13 cellular contexts compared by ENCODE assay signal in genomic region chr1:9164537-9164910, GRCh38. TPM values are rescaled to one million over a fixed set of nuclear protein-coding genes. Genes with fewer than 3 reads are reported as not detected.
DNase-seq lines count a peak whose midpoint lies in the region; ATAC-seq, FAIRE-seq and TF ChIP-seq lines count a peak whose summit lies in the region.
"Had no signal": no experiment of that assay in that cellular context is flagged by ENCODE, and none has a peak within 500 bp of the region (broad histone marks: within the 10 kb centered on the region; RNA-seq: fewer than 3 reads in every experiment).

No MANE protein-coding gene starts in this region.

- WGBS in K562 (ENCODE audit: insufficient coverage, low coverage, missing lambda C conversion rate): 5% methylated on average over 4 of the region's 4 CpGs
- 64% methylated on average over 4 of the region's 4 CpGs for WGBS in mesenchymal stem cell
- 45 to 52% methylated on average over 4 of the region's 4 CpGs for WGBS in upper lobe of left lung, 2 donors

- no peaks in the 10 kb centered on the region for H4K20me1 ChIP-seq in MM.1S (ENCODE audit: insufficient read depth, low read length)
- peaks cover 14% of the 10 kb centered on the region for H4K20me1 ChIP-seq in K562 (replicated peaks; ENCODE audit: control insufficient read depth, insufficient read depth, low read length)

- TF ChIP-seq EP300 in K562 (IDR thresholded peaks at IDR 0.05; ENCODE audit: low read length): no peak
- no peak for TF ChIP-seq EP300 in upper lobe of left lung (IDR thresholded peaks at IDR 0.05)

- H3K79me1 ChIP-seq in mesenchymal stem cell (replicated peaks; ENCODE audit: low read length, poor library complexity, severe bottlenecking): peaks cover 3% of the 10 kb centered on the region

- H2AK5ac ChIP-seq in mesenchymal stem cell (ENCODE audit: low read length, severe bottlenecking): peak overlapping the region; percentile 47

- H3K9me3 Mint-ChIP-seq in T-cell: no peaks in the 10 kb centered on the region
- H3K9me3 Mint-ChIP-seq: activated T-cell treated with anti-CD3 and anti-CD28 coated beads, Interleukin-2, amount 50 U/mL, for 72 hours; H9; naive thymus-derived CD8-positive, alpha-beta T cell had no signal

- DNase-seq in MM.1S: no peak
- DNase-seq in K562 (ENCODE audit: extremely low read depth in 1 of 4, low spot score in 3 of 4): no peak
- DNase-seq in mesenchymal stem cell: no peak
- DNase-seq in upper lobe of left lung: no peak
- no peak for DNase-seq in T-cell
- DNase-seq in 8988T: no peak
- no peak for DNase-seq in DMS79 (lab: John Stamatoyannopoulos, UW)
- DNase-seq: H9; naive thymus-derived CD8-positive, alpha-beta T cell; NCI-H1417; stimulated activated CD4-positive, alpha-beta T cell treated with anti-CD3 and anti-CD28 coated beads, Interleukin-4, amount 100 ng/mL, for 4 hours had no signal

- H3K4ac ChIP-seq in mesenchymal stem cell (ENCODE audit: low read depth in 1 of 2, low read length in 2 of 2): peak overlapping the region; percentile 28 to 37

- no peak overlapping the region for H3K14ac ChIP-seq in mesenchymal stem cell (ENCODE audit: low read length in 2 of 2)

- H4K8ac ChIP-seq in mesenchymal stem cell (ENCODE audit: low read length): no peak overlapping the region

- peaks cover 37% of the 10 kb centered on the region for H3K4me1 ChIP-seq in MM.1S (ENCODE audit: low read length)
- H3K4me1 ChIP-seq in K562 (replicated peaks in 1 of 2; ENCODE audit: control insufficient read depth in 2 of 2, insufficient read depth in 2 of 2, low read length in 2 of 2): peaks cover 0 to 20% of the 10 kb centered on the region in 2 experiments; a peak in 4 of 5 replicates
- peaks cover 48% of the 10 kb centered on the region for H3K4me1 ChIP-seq in mesenchymal stem cell (ENCODE audit: control insufficient read depth, insufficient read depth, low read depth, low read length)
- peaks cover 26 to 47% (median 40%) of the 10 kb centered on the region in 4 donors for H3K4me1 ChIP-seq in upper lobe of left lung

- H3K79me2 ChIP-seq in MM.1S (ENCODE audit: low read length) (no peaks in the 10 kb centered on the region), K562 (ENCODE audit: control insufficient read depth, insufficient read depth, low read length) (no peaks in the 10 kb centered on the region)

- H4K91ac ChIP-seq in mesenchymal stem cell (ENCODE audit: low read length): peak overlapping the region; percentile 53

- peak overlapping the region; percentile 72 for H3K9ac ChIP-seq in MM.1S (ENCODE audit: low read length)
- H3K9ac ChIP-seq in K562 (ENCODE audit: insufficient read depth in 1 of 2, low read depth in 2 of 2, low read length in 2 of 2): peak overlapping the region in 1 of 2 experiments; percentile 39; a peak in 1 of 4 replicates
- peak overlapping the region; percentile 87 for H3K9ac ChIP-seq in mesenchymal stem cell (ENCODE audit: low read length)

- in situ Hi-C loops in K562 (cut with MboI): no loop called here

- peak overlapping the region; percentile 98 for H3K27ac ChIP-seq in MM.1S (ENCODE audit: low read length)
- no peak overlapping the region for H3K27ac ChIP-seq in K562 (ENCODE audit: extremely low read depth, low read depth, low read length)
- H3K27ac ChIP-seq in mesenchymal stem cell (ENCODE audit: low read length, poor library complexity, severe bottlenecking): peak overlapping the region; percentile 82
- H3K27ac ChIP-seq in upper lobe of left lung: peak overlapping the region; percentile 80 to 90 (median 86)

- H3K36me3 Mint-ChIP-seq in T-cell: no peaks in the 10 kb centered on the region
- H3K36me3 Mint-ChIP-seq: naive thymus-derived CD8-positive, alpha-beta T cell had no signal

- H3K9me3 ChIP-seq in MM.1S (replicated peaks; ENCODE audit: insufficient read depth, low read length) (no peaks in the 10 kb centered on the region), K562 (replicated peaks; ENCODE audit: control insufficient read depth, insufficient read depth, low read depth, low read length) (no peaks in the 10 kb centered on the region), mesenchymal stem cell (ENCODE audit: control insufficient read depth, low read length) (no peaks in the 10 kb centered on the region), upper lobe of left lung (no peaks in the 10 kb centered on the region)

- FAIRE-seq in K562 (lab: Jason Lieb, UNC): no peak
- FAIRE-seq: TTC549 had no signal

- intact Hi-C loops in K562 (cut with micrococcal nuclease): no loop called here

- H2BK12ac ChIP-seq in mesenchymal stem cell (ENCODE audit: low read length in 2 of 2): peak overlapping the region in 1 of 2 experiments; percentile 40

- H2AFZ ChIP-seq in MM.1S (ENCODE audit: low read length): peak overlapping the region; percentile 78
- H2AFZ ChIP-seq in K562 (ENCODE audit: low read depth, low read length): no peak overlapping the region
- H2AFZ ChIP-seq in mesenchymal stem cell (ENCODE audit: low read depth, low read length): no peak overlapping the region

- H3K9me2 ChIP-seq in MM.1S (replicated peaks; ENCODE audit: insufficient read depth, low read length): no peaks in the 10 kb centered on the region

- no peak overlapping the region for H2BK15ac ChIP-seq in mesenchymal stem cell (ENCODE audit: low read depth, poor library complexity, severe bottlenecking)

- H3K36me3 ChIP-seq in MM.1S (replicated peaks; ENCODE audit: insufficient read depth, low read length) (no peaks in the 10 kb centered on the region), K562 (ENCODE audit: control insufficient read depth, insufficient read depth, low read length) (no peaks in the 10 kb centered on the region), mesenchymal stem cell (ENCODE audit: control insufficient read depth in 1 of 2, insufficient read depth in 2 of 2, low read depth in 1 of 2, low read length in 2 of 2) (peaks cover 35 to 49% of the 10 kb centered on the region in 2 experiments), upper lobe of left lung (no peaks in the 10 kb centered on the region)

- TF ChIP-seq RAD21 in K562 (CRISPR knock-in tag; conservative IDR thresholded peaks at IDR 0.05 in 1 of 2, IDR thresholded peaks at IDR 0.05 in 1 of 2): no peak

- no peak overlapping the region for H3K4me3 Mint-ChIP-seq in T-cell
- H3K4me3 Mint-ChIP-seq: H9; naive thymus-derived CD8-positive, alpha-beta T cell had no signal

- CTCF ChIA-PET in K562 (lab: Yijun Ruan, JAX; ENCODE audit: low intra/inter-chr PET ratio) (no interaction called here), T-cell (lab: Charles Lee) (no interaction called here)

- no peaks in the 10 kb centered on the region for H3K9me1 ChIP-seq in K562 (ENCODE audit: control insufficient read depth, insufficient read depth, low read length)

- peaks cover 20% of the 10 kb centered on the region for H3F3A ChIP-seq in MM.1S (ENCODE audit: insufficient read depth, low read length)

- no peaks in the 10 kb centered on the region for H3K27me3 ChIP-seq in MM.1S (replicated peaks; ENCODE audit: insufficient read depth, low read length)
- H3K27me3 ChIP-seq in K562 (ENCODE audit: control insufficient read depth in 2 of 2, insufficient read depth in 2 of 2, low read length in 2 of 2): peaks cover 16 to 68% of the 10 kb centered on the region in 2 experiments
- H3K27me3 ChIP-seq in mesenchymal stem cell (ENCODE audit: control insufficient read depth in 1 of 2, insufficient read depth in 1 of 2, low read length in 2 of 2): no peaks in the 10 kb centered on the region
- H3K27me3 ChIP-seq in upper lobe of left lung: no peaks in the 10 kb centered on the region

- H3K18ac ChIP-seq in mesenchymal stem cell (ENCODE audit: low read depth in 1 of 2, low read length in 2 of 2): peak overlapping the region; percentile 13 to 29

- no peak overlapping the region for H3K23ac ChIP-seq in mesenchymal stem cell (ENCODE audit: low read length in 2 of 2)

- BruUV-seq in K562 (replicated peaks; lab: Mats Ljungman, UMichigan): no TSS peak

- no peak for TF ChIP-seq POLR2A in K562 (conservative IDR thresholded peaks at IDR 0.05)
- no peak for TF ChIP-seq POLR2A in upper lobe of left lung (IDR thresholded peaks at IDR 0.05)

- no peak for TF ChIP-seq CTCF in MM.1S (IDR thresholded peaks at IDR 0.05; ENCODE audit: low read length)
- TF ChIP-seq CTCF in K562 (IDR thresholded peaks at IDR 0.05 in 2 of 3, conservative IDR thresholded peaks at IDR 0.05 in 1 of 3; ENCODE audit: insufficient read depth in 2 of 3, low read depth in 1 of 3, low read length in 3 of 3): no peak
- TF ChIP-seq CTCF in upper lobe of left lung (IDR thresholded peaks at IDR 0.05): no peak

- peaks cover 0 to 4% of the 10 kb centered on the region in 2 donors for H3K27me3 Mint-ChIP-seq in T-cell
- H3K27me3 Mint-ChIP-seq: naive thymus-derived CD8-positive, alpha-beta T cell had no signal

- ATAC-seq in K562 (no peak), upper lobe of left lung (ENCODE audit: low FRiP score in 2 of 2) (no peak), T-cell (replicated peaks in 1 of 4) (no peak)
- ATAC-seq: naive thymus-derived CD8-positive, alpha-beta T cell had no signal

- H3K4me2 ChIP-seq in MM.1S (ENCODE audit: low read depth, low read length) (peak overlapping the region; percentile 73), K562 (ENCODE audit: insufficient read depth, low read length) (no peak overlapping the region), mesenchymal stem cell (ENCODE audit: low read length, poor library complexity, severe bottlenecking) (no peak overlapping the region)

- H3K4me3 ChIP-seq in MM.1S (ENCODE audit: low read length) (no peak overlapping the region), K562 (no peak overlapping the region), mesenchymal stem cell (ENCODE audit: insufficient read depth in 1 of 2, low read depth in 1 of 2, low read length in 2 of 2) (peak overlapping the region in 1 of 2 experiments; percentile 45), upper lobe of left lung (no peak overlapping the region)

- POLR2A ChIA-PET in K562 (lab: Yijun Ruan, JAX) (interaction anchor here (1.0 kb wide), 2 partner anchors 51 to 106 kb away, joined by 3 read pairs; no protein-coding TSS in a partner anchor), T-cell (lab: Charles Lee) (no interaction called here)

- H2BK5ac ChIP-seq in mesenchymal stem cell (ENCODE audit: low read depth, low read length, poor library complexity, severe bottlenecking): no peak overlapping the region

- peaks cover 0 to 7% (median 0%) of the 10 kb centered on the region in 3 donors for H3K4me1 Mint-ChIP-seq in T-cell

- H2BK120ac ChIP-seq in mesenchymal stem cell (ENCODE audit: low read depth, low read length): no peak overlapping the region

- no peak overlapping the region for H3K27ac Mint-ChIP-seq in T-cell
- H3K27ac Mint-ChIP-seq: naive thymus-derived CD8-positive, alpha-beta T cell had no signal

RNA-seq across cellular contexts. Expression of gene GPR157, which starts 35.6 kb away (rescaled TPM):
- 0.12 and 0.14 TPM in 2 replicates for total RNA-seq in K562 (2011; cell fraction: chromatin; rRNA removed; ENCODE audit: low replicate concordance)
- 0.26 and 1.2 TPM in 2 replicates for total RNA-seq in K562 (2011; cell fraction: nucleolus; rRNA removed)
- total RNA-seq in K562 (2011; cell fraction: nucleoplasm; rRNA removed): 0.22 and 0.61 TPM in 2 replicates
- total RNA-seq in K562 (2014; rRNA removed): 0.08 TPM in 1 of 2 replicates, not detected in the other
- 0.03 TPM in 1 of 2 replicates, not detected in the other for total RNA-seq in K562 (2014; rRNA removed; fragmentation: Illumina TruSeq; extraction: Trizol)
- total RNA-seq in K562 (2015; rRNA removed; fragmentation: Illumina TruSeq; extraction: Trizol): 0.04 TPM in 2 replicates
- total RNA-seq in K562 (2021): 0.18 and 0.87 TPM in 2 replicates
- 0.04 TPM in 1 of 2 replicates, not detected in the other for polyA plus RNA-seq in K562 (2011; rRNA removed)
- polyA plus RNA-seq in K562 (2011; cell fraction: cytosol; rRNA removed): 0.01 and 0.06 TPM in 2 replicates
- polyA plus RNA-seq in K562 (2011; cell fraction: nucleus; rRNA removed): 0.01 and 0.14 TPM in 2 replicates
- 0.19 and 1.0 TPM in 2 replicates for polyA plus RNA-seq in K562 (2012)
- 0.03 and 0.04 TPM in 2 replicates for polyA plus RNA-seq in K562 (2014; fragmentation: Illumina TruSeq; extraction: Trizol)
- not detected for polyA plus RNA-seq in K562 (2014; fragmentation: Nextera tagmentation; extraction: Ambion mirVana)
- 0.01 and 0.05 TPM in 2 replicates for polyA plus RNA-seq in K562 (2014; rRNA removed)
- 0.04 TPM in 1 of 2 replicates, not detected in the other for polyA minus RNA-seq in K562 (2011; rRNA and poly(A)+ RNA removed)
- polyA minus RNA-seq in K562 (2011; cell fraction: cytosol; rRNA and poly(A)+ RNA removed): 0.46 TPM in 1 of 2 replicates, not detected in the other
- 0.33 and 0.40 TPM in 2 replicates for polyA minus RNA-seq in K562 (2011; cell fraction: nucleus; rRNA and poly(A)+ RNA removed)
- polyA plus RNA-seq in mesenchymal stem cell (2013, experiment 1 of 2): 2.7 TPM
- polyA plus RNA-seq in mesenchymal stem cell (2013, experiment 2 of 2): 2.9 TPM
- total RNA-seq in upper lobe of left lung: 10 to 100 TPM; 12.0 to 26.5 (median 16.7) TPM
- 10 to 100 TPM in 1 of 5 donors, 1 to 10 TPM in 4; 7.1 to 10.7 (median 8.9) TPM for total RNA-seq in T-cell
